3 cellular contexts compared by ENCODE assay signal in the genomic region with DNA sequence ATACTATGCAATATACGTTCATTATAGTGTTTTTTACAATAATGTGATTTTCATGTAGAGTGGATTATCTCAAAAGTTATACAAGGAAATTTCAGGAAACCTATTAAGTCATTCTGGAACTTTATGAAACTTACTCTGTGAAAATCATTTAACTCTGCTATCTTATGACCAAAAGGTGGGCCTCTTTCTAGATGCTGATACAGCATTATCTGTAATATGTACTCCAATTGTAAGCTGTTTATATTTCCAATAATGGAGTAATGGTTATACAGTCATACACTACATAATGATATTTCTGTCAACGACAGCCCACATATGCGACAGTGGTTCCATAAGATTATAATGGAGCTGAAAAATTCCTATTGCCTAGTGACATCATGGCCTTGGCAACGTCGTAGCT.
TF ChIP-seq lines count a peak whose summit lies in the region.

No MANE protein-coding gene starts in this region.

TF ChIP-seq in A549, 52 proteins besides CTCF, POLR2A, EP300 and RAD21:
- no peak for TF ChIP-seq ESRRA (IDR thresholded peaks at IDR 0.05; ENCODE audit: borderline replicate concordance, low read length)
- peak; percentile 82 for TF ChIP-seq MAFK (IDR thresholded peaks at IDR 0.05; ENCODE audit: partially characterized antibody)
- no peak for TF ChIP-seq GATA3 (IDR thresholded peaks at IDR 0.05; ENCODE audit: borderline replicate concordance)
- no peak for TF ChIP-seq EHF (CRISPR knock-in tag; IDR thresholded peaks at IDR 0.05)

TF ChIP-seq in IMR-90, 13 proteins besides CTCF, POLR2A, EP300 and RAD21:
- TF ChIP-seq MAFK (IDR thresholded peaks at IDR 0.05; ENCODE audit: low read depth, low read length) (peak; percentile 80), BHLHE40 (IDR thresholded peaks at IDR 0.05; ENCODE audit: low read depth, low read length) (no peak), CHD1 (IDR thresholded peaks at IDR 0.05; ENCODE audit: low read depth, low read length) (no peak), CEBPB (IDR thresholded peaks at IDR 0.05; ENCODE audit: low read depth, low read length) (no peak)
TF ChIP-seq in IMR-90: peak in this region for 1.

TF ChIP-seq in H1, 55 proteins besides CTCF, POLR2A, EP300 and RAD21:
- TF ChIP-seq MAFK (IDR thresholded peaks at IDR 0.05; ENCODE audit: low read depth, low read length) = 0 out of 2 replicates have a peak, but pooled peaks have one; percentile 13
- TF ChIP-seq POU5F1 (IDR thresholded peaks at IDR 0.05; ENCODE audit: low read depth, low read length) = no peak
